1 cellular context compared by ENCODE assay signal in genomic region chr11:70751142-70751734, GRCh38.
TF ChIP-seq lines count a peak whose summit lies in the region.

No MANE protein-coding gene starts in this region.

TF ChIP-seq in A549, 52 proteins besides CTCF, POLR2A, EP300 and RAD21:
- TF ChIP-seq BCL3 (IDR thresholded peaks at IDR 0.05), result no peak
- TF ChIP-seq ZC3H11A (IDR thresholded peaks at IDR 0.05), result no peak
- TF ChIP-seq MAFK (IDR thresholded peaks at IDR 0.05; ENCODE audit: partially characterized antibody), result peak; percentile 37
- TF ChIP-seq KDM5A (IDR thresholded peaks at IDR 0.05), result no peak
- TF ChIP-seq EHF (CRISPR knock-in tag; IDR thresholded peaks at IDR 0.05), result no peak
- no peak for TF ChIP-seq HES2 (IDR thresholded peaks at IDR 0.05)
- TF ChIP-seq PBX3 (IDR thresholded peaks at IDR 0.05), result no peak
